In genomic region chr21:39381009-39381408, GRCh38 we compare ENCODE assay signal across 1 cellular context.
TF ChIP-seq lines count a peak whose summit lies in the region.

No MANE protein-coding gene starts in this region.

TF ChIP-seq in HEK293, 187 proteins besides CTCF, POLR2A, EP300 and RAD21 (continued from another document):
- TF ChIP-seq TSHZ1 (tag by site-specific recombination; IDR thresholded peaks at IDR 0.05; ENCODE audit: borderline replicate concordance) (no peak), ZNF692 (tag by site-specific recombination; IDR thresholded peaks at IDR 0.05) (no peak), GLIS1 (tag by site-specific recombination; IDR thresholded peaks at IDR 0.05) (no peak; the same call in 1 of the 2 replicates), KLF1 (tag by site-specific recombination; IDR thresholded peaks at IDR 0.05) (peak; percentile 99), SP2 (tag by site-specific recombination; IDR thresholded peaks at IDR 0.05) (peak; percentile 17; the same call in 1 of the 2 replicates), ZNF48 (tag by site-specific recombination; IDR thresholded peaks at IDR 0.05) (no peak), ZNF202 (tag by site-specific recombination; IDR thresholded peaks at IDR 0.05; ENCODE audit: borderline replicate concordance) (no peak), ZBTB8A (tag by site-specific recombination; IDR thresholded peaks at IDR 0.05) (peak; percentile 71), ZNF660 (tag by site-specific recombination; IDR thresholded peaks at IDR 0.05) (peak; percentile 16; the same call in 1 of the 2 replicates), ZNF280D (tag by site-specific recombination; IDR thresholded peaks at IDR 0.05) (no peak), KLF7 (tag by site-specific recombination; IDR thresholded peaks at IDR 0.05; ENCODE audit: borderline replicate concordance) (peak; percentile 95), ZNF292 (tag by site-specific recombination; IDR thresholded peaks at IDR 0.05; ENCODE audit: borderline replicate concordance, low read depth) (no peak)
